ENCODE assay signal across 17 cellular contexts in the genomic region with DNA sequence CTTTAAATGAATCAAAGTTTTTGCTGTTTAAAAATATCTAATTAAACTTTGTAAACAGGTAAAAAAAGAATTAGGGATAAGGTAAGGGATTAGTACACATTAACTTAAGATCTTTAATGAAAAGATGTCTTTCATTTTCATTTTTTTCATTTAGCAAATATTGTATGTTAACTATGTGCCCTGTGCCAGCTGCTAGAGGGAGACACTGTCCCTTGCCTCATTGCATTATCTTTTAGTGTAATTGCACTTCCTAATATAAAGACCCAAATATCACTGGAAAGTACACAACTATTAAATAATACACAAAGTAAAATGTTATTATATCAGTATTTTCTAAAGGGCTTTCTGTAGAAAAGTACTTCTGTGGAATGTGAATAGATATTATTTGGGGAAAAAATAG.
DNase-seq lines count a peak whose midpoint lies in the region; ATAC-seq and TF ChIP-seq lines count a peak whose summit lies in the region.
"Had no signal": no experiment of that assay in that cellular context is flagged by ENCODE, and none has a peak within 500 bp of the region (broad histone marks: within the 10 kb centered on the region; RNA-seq: fewer than 3 reads in every experiment).

No MANE protein-coding gene starts in this region.

- H3K27ac Mint-ChIP-seq in chondrocyte (ENCODE audit: unreplicated experiment), result no peak overlapping the region
- H3K27ac Mint-ChIP-seq: CD14-positive monocyte, HFFc6 had no signal

- H3K79me2 ChIP-seq in HCT116 (ENCODE audit: insufficient read depth, low read length), result no peaks in the 10 kb centered on the region

- 0 out of 2 replicates have a peak, but pooled peaks have one; percentile 10 for TF ChIP-seq RAD21 in HCT116 (IDR thresholded peaks at IDR 0.05; ENCODE audit: low read depth)

- no peak overlapping the region for H3K4me2 ChIP-seq in HCT116 (ENCODE audit: low read length)
- H3K4me2 ChIP-seq: A549 had no signal

- ATAC-seq in HCT116, result no peak
- peak; percentile 33 for ATAC-seq in left lobe of liver
- ATAC-seq: A549 had no signal

- RAD21 ChIA-PET in HCT116 (lab: Charles Lee; ENCODE audit: low non-redundant PET in 1 of 2, low total read pairs in 2 of 2, uncharacterized antibody in 2 of 2, unreplicated experiment in 2 of 2), result no interaction called here

- TF ChIP-seq POLR2A in HCT116 (IDR thresholded peaks at IDR 0.05; ENCODE audit: borderline replicate concordance, extremely low read depth, insufficient read depth, insufficient read length), result no peak

- H3K36me3 Mint-ChIP-seq in chondrocyte (ENCODE audit: low read depth), result no peaks in the 10 kb centered on the region
- H3K36me3 Mint-ChIP-seq: CD14-positive monocyte had no signal

- no peak overlapping the region for H3K4me3 ChIP-seq in HCT116 (replicated peaks in 1 of 2; ENCODE audit: low read depth in 1 of 2, low read length in 2 of 2)
- no peak overlapping the region for H3K4me3 ChIP-seq in SJCRH30
- no peak overlapping the region for H3K4me3 ChIP-seq in foreskin fibroblast (ENCODE audit: low read depth in 1 of 2, low read length in 2 of 2)
- no peak overlapping the region for H3K4me3 ChIP-seq in coronary artery
- H3K4me3 ChIP-seq: A549, SK-N-MC had no signal

- no peaks in the 10 kb centered on the region for H3K36me3 ChIP-seq in HCT116 (ENCODE audit: control insufficient read depth in 1 of 2, insufficient read depth in 2 of 2, low read length in 2 of 2)
- H3K36me3 ChIP-seq in SJCRH30, result no peaks in the 10 kb centered on the region

- no peaks in the 10 kb centered on the region for H3K4me1 Mint-ChIP-seq in chondrocyte (ENCODE audit: low read depth)
- H3K4me1 Mint-ChIP-seq: CD14-positive monocyte had no signal

- no peaks in the 10 kb centered on the region for H3K9me3 Mint-ChIP-seq in chondrocyte (ENCODE audit: low read depth)

- H3K9me3 ChIP-seq in HCT116 (ENCODE audit: control insufficient read depth in 1 of 2, insufficient read depth in 1 of 2, low read depth in 1 of 2, low read length in 2 of 2) (no peaks in the 10 kb centered on the region), SJCRH30 (replicated peaks) (no peaks in the 10 kb centered on the region)
- H3K9me3 ChIP-seq: A549 had no signal

- H3K27me3 ChIP-seq in HCT116 (ENCODE audit: insufficient read depth, low read length) (no peaks in the 10 kb centered on the region), SJCRH30 (no peaks in the 10 kb centered on the region; the same call in 1 of the 2 replicates)

- DNase-seq in HCT116 (ENCODE audit: low read depth, low spot score) (no peak), chondrocyte (ENCODE audit: low spot score) (no peak), left lobe of liver (ENCODE audit: low spot score) (no peak), SJCRH30 (no peak), foreskin fibroblast (no peak), middle frontal gyrus (ENCODE audit: extremely low spot score, low spot score) (no peak), coronary artery (ENCODE audit: low spot score) (no peak)
- DNase-seq: DMS153, HFFc6, MM.1S, NCI-H1092 treated with DMSO at 0.1 percent for 48 hours, NCI-H446 treated with DMSO at 0.1 percent for 48 hours, NCI-H774 had no signal

- BruUV-seq in HCT116 (replicated peaks; lab: Mats Ljungman, UMichigan), result no TSS peak

- TF ChIP-seq CTCF in 22Rv1 (IDR thresholded peaks at IDR 0.05) (peak; percentile 44), HCT116 (IDR thresholded peaks at IDR 0.05 in 2 of 3, conservative IDR thresholded peaks at IDR 0.05 in 1 of 3; ENCODE audit: borderline replicate concordance in 1 of 3, insufficient read depth in 1 of 3, low read depth in 2 of 3, low read length in 2 of 3) (no peak), chondrocyte (IDR thresholded peaks at IDR 0.05) (peak; percentile 47), foreskin fibroblast (IDR thresholded peaks at IDR 0.05; ENCODE audit: low read depth, low read length) (no peak), coronary artery (IDR thresholded peaks at IDR 0.05) (no peak)

- H2AFZ ChIP-seq in HCT116 (ENCODE audit: low read depth, low read length, poor library complexity, severe bottlenecking), result no peak overlapping the region

- intact Hi-C loops in HCT116 (cut with micrococcal nuclease), result no loop called here

- H3K9me2 ChIP-seq in HCT116 (ENCODE audit: insufficient read depth), result no peaks in the 10 kb centered on the region

- no peak overlapping the region for H3K27ac ChIP-seq in 22Rv1
- no peak overlapping the region for H3K27ac ChIP-seq in HCT116 (ENCODE audit: low read depth, low read length)
- H3K27ac ChIP-seq in SJCRH30, result no peak overlapping the region
- H3K27ac ChIP-seq in coronary artery, result no peak overlapping the region
- H3K27ac ChIP-seq: A549, SK-N-MC had no signal

- H3K9ac ChIP-seq in HCT116 (ENCODE audit: low read length), result no peak overlapping the region

- POLR2A ChIA-PET in HCT116 (lab: Charles Lee), result no interaction called here

- peaks cover 2% of the 10 kb centered on the region for H3K27me3 Mint-ChIP-seq in chondrocyte (ENCODE audit: low read depth)

- no peak overlapping the region for H3K4me3 Mint-ChIP-seq in chondrocyte (ENCODE audit: unreplicated experiment)
- H3K4me3 Mint-ChIP-seq: CD14-positive monocyte, HFFc6 had no signal

- CTCF ChIA-PET in HCT116 (lab: Charles Lee), result no interaction called here

- H4K20me1 ChIP-seq in HCT116 (ENCODE audit: insufficient read depth), result no peaks in the 10 kb centered on the region

- H3K4me1 ChIP-seq in HCT116 (ENCODE audit: control insufficient read depth in 1 of 2, insufficient read depth in 2 of 2, low read length in 2 of 2) (no peaks in the 10 kb centered on the region), SJCRH30 (no peaks in the 10 kb centered on the region; the same call in 1 of the 2 replicates)
- H3K4me1 ChIP-seq: A549 had no signal

TF ChIP-seq in HCT116, 20 proteins besides CTCF, POLR2A, EP300 and RAD21:
- TF ChIP-seq JUND (IDR thresholded peaks at IDR 0.05) (no peak), ZFX (IDR thresholded peaks at IDR 0.05) (no peak), FOSL1 (IDR thresholded peaks at IDR 0.05; ENCODE audit: low read depth) (no peak), YY1 (IDR thresholded peaks at IDR 0.05; ENCODE audit: extremely low read depth, insufficient replicate concordance, low read depth, low read length) (no peak), TCF7L2 (IDR thresholded peaks at IDR 0.05; ENCODE audit: borderline replicate concordance, extremely low read depth, insufficient read depth, insufficient read length) (no peak), EZH2 (IDR thresholded peaks at IDR 0.05) (no peak), POLR2AphosphoS5 (IDR thresholded peaks at IDR 0.05; ENCODE audit: low read depth, low read length) (no peak), EZH2phosphoT487 (IDR thresholded peaks at IDR 0.05; ENCODE audit: borderline replicate concordance) (no peak)
- TF ChIP-seq, protein P1, sequence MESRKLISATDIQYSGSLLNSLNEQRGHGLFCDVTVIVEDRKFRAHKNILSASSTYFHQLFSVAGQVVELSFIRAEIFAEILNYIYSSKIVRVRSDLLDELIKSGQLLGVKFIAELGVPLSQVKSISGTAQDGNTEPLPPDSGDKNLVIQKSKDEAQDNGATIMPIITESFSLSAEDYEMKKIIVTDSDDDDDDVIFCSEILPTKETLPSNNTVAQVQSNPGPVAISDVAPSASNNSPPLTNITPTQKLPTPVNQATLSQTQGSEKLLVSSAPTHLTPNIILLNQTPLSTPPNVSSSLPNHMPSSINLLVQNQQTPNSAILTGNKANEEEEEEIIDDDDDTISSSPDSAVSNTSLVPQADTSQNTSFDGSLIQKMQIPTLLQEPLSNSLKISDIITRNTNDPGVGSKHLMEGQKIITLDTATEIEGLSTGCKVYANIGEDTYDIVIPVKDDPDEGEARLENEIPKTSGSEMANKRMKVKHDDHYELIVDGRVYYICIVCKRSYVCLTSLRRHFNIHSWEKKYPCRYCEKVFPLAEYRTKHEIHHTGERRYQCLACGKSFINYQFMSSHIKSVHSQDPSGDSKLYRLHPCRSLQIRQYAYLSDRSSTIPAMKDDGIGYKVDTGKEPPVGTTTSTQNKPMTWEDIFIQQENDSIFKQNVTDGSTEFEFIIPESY (IDR thresholded peaks at IDR 0.05; ENCODE audit: extremely low read depth, insufficient replicate concordance, low read length), result no peak
- TF ChIP-seq, protein P2, sequence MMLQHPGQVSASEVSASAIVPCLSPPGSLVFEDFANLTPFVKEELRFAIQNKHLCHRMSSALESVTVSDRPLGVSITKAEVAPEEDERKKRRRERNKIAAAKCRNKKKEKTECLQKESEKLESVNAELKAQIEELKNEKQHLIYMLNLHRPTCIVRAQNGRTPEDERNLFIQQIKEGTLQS (IDR thresholded peaks at IDR 0.05), result no peak
TF ChIP-seq in HCT116: peak in this region for 0.

Comparison
In these comparisons a context has a peak if more than half of its experiments do, and no peak if none do; other contexts are left out.
1. CTCF ChIP-seq: peak in 22Rv1 (single experiment) and chondrocyte (single experiment); none in HCT116 (0 of 3), foreskin fibroblast (single experiment) and coronary artery (single experiment).